ENCODE assay signal across 33 cellular contexts in the genomic region with DNA sequence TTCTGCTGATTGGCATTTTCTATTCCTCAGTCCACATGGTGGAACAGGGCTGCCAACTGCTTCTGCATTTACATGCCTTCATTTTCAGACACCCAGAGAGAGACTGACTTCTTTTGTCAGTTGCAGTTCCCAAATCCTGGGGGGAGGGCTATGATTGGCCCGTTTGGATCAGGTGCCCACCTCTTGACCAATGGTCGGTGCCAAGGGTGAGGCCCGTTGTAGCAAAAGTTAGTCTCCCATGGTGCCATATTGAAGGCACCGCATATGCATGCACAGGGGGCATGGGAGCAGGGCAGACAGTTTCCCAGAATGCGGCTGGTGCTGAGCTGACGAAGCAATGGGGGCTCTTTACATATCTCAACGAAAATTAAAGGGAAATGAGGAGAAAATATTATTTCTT.
"Had no signal": no experiment of that assay in that cellular context is flagged by ENCODE, and none has a peak within 500 bp of the region (broad histone marks: within the 10 kb centered on the region; RNA-seq: fewer than 3 reads in every experiment).

No MANE protein-coding gene starts in this region.

- FAIRE-seq: islet of Langerhans, kidney, urothelium cell line had no signal

- H3K27me3 ChIP-seq: neural progenitor cell, ovary, upper lobe of right lung had no signal

- H3K9me3 ChIP-seq: left lung, lower lobe of right lung, neutrophil, ovary, suprapubic skin, thoracic aorta, tibial artery, upper lobe of right lung had no signal

- H3K27ac Mint-ChIP-seq: immature natural killer cell; mesothelial cell of epicardium; natural killer cell; nephron progenitor cell; neural progenitor cell; progenitor cell of endocrine pancreas; stimulated activated naive B cell treated with anti-CD40 and anti-IgM and Interleukin-4, amounts not matched to agents 10 μg/mL and 1 μg/mL and 100 μg/mL, for 72 hours had no signal

- DNase-seq: hypothalamus; immature natural killer cell; kidney; left colon; left lung; lower lobe of right lung; mammary epithelial cell; mesenchymal stem cell; naive B cell; natural killer cell; nephron progenitor cell; occipital lobe; ovary; right cardiac atrium; stimulated activated CD4-positive, alpha-beta T cell treated with anti-CD3 and anti-CD28 coated beads, Interleukin-12 subunit alpha, Interleukin-12 subunit beta, amount 100 ng/mL, for 4 hours; stimulated activated CD4-positive, alpha-beta T cell treated with anti-CD3 and anti-CD28 coated beads, Interleukin-15, amount 100 ng/mL, for 24 hours; stimulated activated CD4-positive, alpha-beta T cell treated with anti-CD3 and anti-CD28 coated beads, Interleukin-2, amount 100 ng/mL, for 24 hours; stimulated activated CD4-positive, alpha-beta T cell treated with anti-CD3 and anti-CD28 coated beads, Interleukin-4, amount 100 ng/mL, for 1 hour; stimulated activated naive B cell treated with anti-CD40 and anti-IgM and Interleukin-4, amounts not matched to agents 10 μg/mL and 1 μg/mL and 100 μg/mL, for 72 hours; stimulated activated naive CD8-positive, alpha-beta T cell treated with anti-CD3 and anti-CD28 coated beads, Interleukin-15, Interleukin-2, amounts not matched to agents 100 U/mL and 50 U/mL, for 24 hours; tibial artery; trophoblast cell; upper lobe of right lung had no signal

- H3K27me3 Mint-ChIP-seq: naive B cell; stimulated activated naive B cell treated with anti-CD40 and anti-IgM and Interleukin-4, amounts not matched to agents 10 μg/mL and 1 μg/mL and 100 μg/mL, for 72 hours had no signal

- H3K9me3 Mint-ChIP-seq: immature natural killer cell, mesothelial cell of epicardium, naive B cell, natural killer cell, nephron progenitor cell, neural progenitor cell had no signal

- H3K4me1 ChIP-seq: left lung, lower lobe of right lung had no signal

- H3K36me3 Mint-ChIP-seq: mesothelial cell of epicardium; naive B cell; natural killer cell; neural progenitor cell; stimulated activated naive B cell treated with anti-CD40 and anti-IgM and Interleukin-4, amounts not matched to agents 10 μg/mL and 1 μg/mL and 100 μg/mL, for 72 hours had no signal

- ATAC-seq: left colon; left lung; lower lobe of right lung; natural killer cell; right cardiac atrium; sciatic nerve; stimulated activated naive B cell treated with anti-CD40 and anti-IgM and Interleukin-4, amounts not matched to agents 10 μg/mL and 1 μg/mL and 100 μg/mL, for 72 hours; stimulated activated naive CD8-positive, alpha-beta T cell treated with anti-CD3 and anti-CD28 coated beads, Interleukin-15, Interleukin-2, amounts not matched to agents 100 U/mL and 50 U/mL, for 24 hours; upper lobe of right lung had no signal

- H3K4me2 ChIP-seq: neural progenitor cell had no signal

- H3K27ac ChIP-seq: left lung, lower lobe of right lung, neural progenitor cell, neutrophil, ovary, skin epidermis, suprapubic skin, thoracic aorta, tibial artery, upper lobe of right lung had no signal

- H3K4me3 ChIP-seq: left lung, lower lobe of right lung, neural progenitor cell, ovary, skin epidermis, suprapubic skin, thoracic aorta, tibial artery, upper lobe of right lung had no signal

- H3K9ac ChIP-seq: neural progenitor cell had no signal

- H2AFZ ChIP-seq: neural progenitor cell had no signal

- H3K4me3 Mint-ChIP-seq: immature natural killer cell; mesothelial cell of epicardium; natural killer cell; nephron progenitor cell; neural progenitor cell; stimulated activated naive B cell treated with anti-CD40 and anti-IgM and Interleukin-4, amounts not matched to agents 10 μg/mL and 1 μg/mL and 100 μg/mL, for 72 hours had no signal

- H3K36me3 ChIP-seq: left lung, lower lobe of right lung, neural progenitor cell, neutrophil, ovary, suprapubic skin, thoracic aorta, tibial artery, upper lobe of right lung had no signal
